1 cellular context compared by ENCODE assay signal in the genomic region with DNA sequence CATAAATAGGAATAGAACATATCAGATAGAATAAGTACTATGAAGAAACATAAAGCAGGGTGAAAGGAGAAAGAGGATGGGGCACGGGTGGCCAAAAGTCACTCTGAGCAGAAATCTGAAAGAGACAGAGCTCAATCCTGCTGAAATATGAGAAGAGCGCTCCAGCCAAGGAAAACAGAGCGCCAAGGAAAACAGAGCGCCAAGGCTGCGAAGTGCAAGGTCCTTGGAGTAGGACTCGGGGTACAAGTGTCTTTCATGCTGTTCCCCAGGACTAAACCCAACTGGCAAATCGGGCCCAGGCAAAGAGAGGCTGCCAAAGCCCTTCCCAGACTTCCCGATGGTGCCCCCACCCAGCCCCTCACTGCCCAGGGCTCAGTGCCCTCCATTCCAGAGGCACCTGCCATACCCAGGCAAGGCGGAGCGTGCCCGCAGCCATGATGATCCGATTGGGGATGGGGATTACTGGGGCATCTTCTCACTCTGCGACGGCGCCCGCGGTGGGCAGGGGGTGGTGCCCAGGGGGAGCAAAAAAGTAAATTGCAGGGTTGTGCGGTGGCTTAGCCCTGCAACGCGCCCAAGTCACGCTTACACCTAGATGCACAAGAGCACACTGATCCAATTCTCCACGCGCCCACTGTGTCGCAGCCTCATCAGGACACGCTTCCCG.
TF ChIP-seq lines count a peak whose summit lies in the region.

No MANE protein-coding gene starts in this region.

TF ChIP-seq in GM23338, 12 proteins besides CTCF, POLR2A, EP300 and RAD21 (continued from another document):
- TF ChIP-seq, protein P1, sequence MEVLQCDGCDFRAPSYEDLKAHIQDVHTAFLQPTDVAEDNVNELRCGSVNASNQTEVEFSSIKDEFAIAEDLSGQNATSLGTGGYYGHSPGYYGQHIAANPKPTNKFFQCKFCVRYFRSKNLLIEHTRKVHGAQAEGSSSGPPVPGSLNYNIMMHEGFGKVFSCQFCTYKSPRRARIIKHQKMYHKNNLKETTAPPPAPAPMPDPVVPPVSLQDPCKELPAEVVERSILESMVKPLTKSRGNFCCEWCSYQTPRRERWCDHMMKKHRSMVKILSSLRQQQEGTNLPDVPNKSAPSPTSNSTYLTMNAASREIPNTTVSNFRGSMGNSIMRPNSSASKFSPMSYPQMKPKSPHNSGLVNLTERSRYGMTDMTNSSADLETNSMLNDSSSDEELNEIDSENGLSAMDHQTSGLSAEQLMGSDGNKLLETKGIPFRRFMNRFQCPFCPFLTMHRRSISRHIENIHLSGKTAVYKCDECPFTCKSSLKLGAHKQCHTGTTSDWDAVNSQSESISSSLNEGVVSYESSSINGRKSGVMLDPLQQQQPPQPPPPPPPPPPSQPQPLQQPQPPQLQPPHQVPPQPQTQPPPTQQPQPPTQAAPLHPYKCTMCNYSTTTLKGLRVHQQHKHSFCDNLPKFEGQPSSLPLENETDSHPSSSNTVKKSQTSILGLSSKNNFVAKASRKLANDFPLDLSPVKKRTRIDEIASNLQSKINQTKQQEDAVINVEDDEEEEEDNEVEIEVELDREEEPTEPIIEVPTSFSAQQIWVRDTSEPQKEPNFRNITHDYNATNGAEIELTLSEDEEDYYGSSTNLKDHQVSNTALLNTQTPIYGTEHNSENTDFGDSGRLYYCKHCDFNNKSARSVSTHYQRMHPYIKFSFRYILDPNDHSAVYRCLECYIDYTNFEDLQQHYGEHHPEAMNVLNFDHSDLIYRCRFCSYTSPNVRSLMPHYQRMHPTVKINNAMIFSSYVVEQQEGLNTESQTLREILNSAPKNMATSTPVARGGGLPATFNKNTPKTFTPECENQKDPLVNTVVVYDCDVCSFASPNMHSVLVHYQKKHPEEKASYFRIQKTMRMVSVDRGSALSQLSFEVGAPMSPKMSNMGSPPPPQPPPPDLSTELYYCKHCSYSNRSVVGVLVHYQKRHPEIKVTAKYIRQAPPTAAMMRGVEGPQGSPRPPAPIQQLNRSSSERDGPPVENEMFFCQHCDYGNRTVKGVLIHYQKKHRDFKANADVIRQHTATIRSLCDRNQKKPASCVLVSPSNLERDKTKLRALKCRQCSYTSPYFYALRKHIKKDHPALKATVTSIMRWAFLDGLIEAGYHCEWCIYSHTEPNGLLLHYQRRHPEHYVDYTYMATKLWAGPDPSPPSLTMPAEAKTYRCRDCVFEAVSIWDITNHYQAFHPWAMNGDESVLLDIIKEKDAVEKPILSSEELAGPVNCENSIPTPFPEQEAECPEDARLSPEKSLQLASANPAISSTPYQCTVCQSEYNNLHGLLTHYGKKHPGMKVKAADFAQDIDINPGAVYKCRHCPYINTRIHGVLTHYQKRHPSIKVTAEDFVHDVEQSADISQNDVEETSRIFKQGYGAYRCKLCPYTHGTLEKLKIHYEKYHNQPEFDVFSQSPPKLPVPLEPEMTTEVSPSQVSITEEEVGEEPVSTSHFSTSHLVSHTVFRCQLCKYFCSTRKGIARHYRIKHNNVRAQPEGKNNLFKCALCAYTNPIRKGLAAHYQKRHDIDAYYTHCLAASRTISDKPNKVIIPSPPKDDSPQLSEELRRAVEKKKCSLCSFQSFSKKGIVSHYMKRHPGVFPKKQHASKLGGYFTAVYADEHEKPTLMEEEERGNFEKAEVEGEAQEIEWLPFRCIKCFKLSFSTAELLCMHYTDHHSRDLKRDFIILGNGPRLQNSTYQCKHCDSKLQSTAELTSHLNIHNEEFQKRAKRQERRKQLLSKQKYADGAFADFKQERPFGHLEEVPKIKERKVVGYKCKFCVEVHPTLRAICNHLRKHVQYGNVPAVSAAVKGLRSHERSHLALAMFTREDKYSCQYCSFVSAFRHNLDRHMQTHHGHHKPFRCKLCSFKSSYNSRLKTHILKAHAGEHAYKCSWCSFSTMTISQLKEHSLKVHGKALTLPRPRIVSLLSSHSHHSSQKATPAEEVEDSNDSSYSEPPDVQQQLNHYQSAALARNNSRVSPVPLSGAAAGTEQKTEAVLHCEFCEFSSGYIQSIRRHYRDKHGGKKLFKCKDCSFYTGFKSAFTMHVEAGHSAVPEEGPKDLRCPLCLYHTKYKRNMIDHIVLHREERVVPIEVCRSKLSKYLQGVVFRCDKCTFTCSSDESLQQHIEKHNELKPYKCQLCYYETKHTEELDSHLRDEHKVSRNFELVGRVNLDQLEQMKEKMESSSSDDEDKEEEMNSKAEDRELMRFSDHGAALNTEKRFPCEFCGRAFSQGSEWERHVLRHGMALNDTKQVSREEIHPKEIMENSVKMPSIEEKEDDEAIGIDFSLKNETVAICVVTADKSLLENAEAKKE (CRISPR knock-in tag; IDR thresholded peaks at IDR 0.05) = no peak
- TF ChIP-seq NANOG (IDR thresholded peaks at IDR 0.05; ENCODE audit: borderline replicate concordance) (no peak), ZNF114 (CRISPR knock-in tag; IDR thresholded peaks at IDR 0.05) (no peak), CREB1 (CRISPR knock-in tag; IDR thresholded peaks at IDR 0.05; ENCODE audit: low read depth) (no peak), EZH2phosphoT487 (IDR thresholded peaks at IDR 0.05; ENCODE audit: unreplicated experiment) (no peak), POLR2AphosphoS5 (IDR thresholded peaks at IDR 0.05; ENCODE audit: low read depth) (no peak), STAT1 (IDR thresholded peaks at IDR 0.05; ENCODE audit: unreplicated experiment) (no peak)
- TF ChIP-seq, protein P2, sequence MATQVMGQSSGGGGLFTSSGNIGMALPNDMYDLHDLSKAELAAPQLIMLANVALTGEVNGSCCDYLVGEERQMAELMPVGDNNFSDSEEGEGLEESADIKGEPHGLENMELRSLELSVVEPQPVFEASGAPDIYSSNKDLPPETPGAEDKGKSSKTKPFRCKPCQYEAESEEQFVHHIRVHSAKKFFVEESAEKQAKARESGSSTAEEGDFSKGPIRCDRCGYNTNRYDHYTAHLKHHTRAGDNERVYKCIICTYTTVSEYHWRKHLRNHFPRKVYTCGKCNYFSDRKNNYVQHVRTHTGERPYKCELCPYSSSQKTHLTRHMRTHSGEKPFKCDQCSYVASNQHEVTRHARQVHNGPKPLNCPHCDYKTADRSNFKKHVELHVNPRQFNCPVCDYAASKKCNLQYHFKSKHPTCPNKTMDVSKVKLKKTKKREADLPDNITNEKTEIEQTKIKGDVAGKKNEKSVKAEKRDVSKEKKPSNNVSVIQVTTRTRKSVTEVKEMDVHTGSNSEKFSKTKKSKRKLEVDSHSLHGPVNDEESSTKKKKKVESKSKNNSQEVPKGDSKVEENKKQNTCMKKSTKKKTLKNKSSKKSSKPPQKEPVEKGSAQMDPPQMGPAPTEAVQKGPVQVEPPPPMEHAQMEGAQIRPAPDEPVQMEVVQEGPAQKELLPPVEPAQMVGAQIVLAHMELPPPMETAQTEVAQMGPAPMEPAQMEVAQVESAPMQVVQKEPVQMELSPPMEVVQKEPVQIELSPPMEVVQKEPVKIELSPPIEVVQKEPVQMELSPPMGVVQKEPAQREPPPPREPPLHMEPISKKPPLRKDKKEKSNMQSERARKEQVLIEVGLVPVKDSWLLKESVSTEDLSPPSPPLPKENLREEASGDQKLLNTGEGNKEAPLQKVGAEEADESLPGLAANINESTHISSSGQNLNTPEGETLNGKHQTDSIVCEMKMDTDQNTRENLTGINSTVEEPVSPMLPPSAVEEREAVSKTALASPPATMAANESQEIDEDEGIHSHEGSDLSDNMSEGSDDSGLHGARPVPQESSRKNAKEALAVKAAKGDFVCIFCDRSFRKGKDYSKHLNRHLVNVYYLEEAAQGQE (IDR thresholded peaks at IDR 0.05; ENCODE audit: unreplicated experiment) = no peak
